In the genomic region with DNA sequence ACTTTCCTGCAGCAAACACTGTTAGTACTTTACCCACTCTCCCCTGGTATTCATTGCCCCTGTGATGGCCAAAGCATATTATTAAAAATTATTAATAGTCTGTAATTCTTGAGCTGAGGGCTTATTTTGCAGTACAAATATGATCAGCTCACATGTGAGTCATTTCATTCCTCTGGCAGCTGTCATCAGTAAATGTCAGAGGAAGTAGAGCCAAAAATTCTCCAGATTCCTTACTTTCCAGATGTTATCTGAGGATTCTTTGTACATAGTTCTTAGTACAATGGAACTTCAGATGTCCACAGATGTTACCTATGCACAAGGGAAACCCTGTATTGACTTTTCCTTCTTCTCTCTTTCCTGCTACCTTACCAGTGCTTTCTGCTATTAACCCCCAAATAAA, we compare ENCODE assay signal across 14 cellular contexts. TPM values are rescaled to one million over a fixed set of nuclear protein-coding genes. Genes with fewer than 3 reads are reported as not detected.
DNase-seq lines count a peak whose midpoint lies in the region; ATAC-seq and TF ChIP-seq lines count a peak whose summit lies in the region.
"Had no signal": no experiment of that assay in that cellular context is flagged by ENCODE, and none has a peak within 500 bp of the region (broad histone marks: within the 10 kb centered on the region; RNA-seq: fewer than 3 reads in every experiment).

No MANE protein-coding gene starts in this region.

- H3K14ac ChIP-seq in IMR-90 (replicated peaks; ENCODE audit: low read depth, low read length): peak overlapping the region; percentile 76; the same call in 1 of the 2 replicates

- H2BK120ac ChIP-seq in IMR-90 (ENCODE audit: low read depth, low read length): peak overlapping the region; percentile 96

- H3K9me3 ChIP-seq in IMR-90 (ENCODE audit: control insufficient read depth, insufficient read depth, low read length) (peaks cover 8% of the 10 kb centered on the region), prostate gland (no peaks in the 10 kb centered on the region), uterus (no peaks in the 10 kb centered on the region)

- POLR2A ChIA-PET in AG04449 (lab: Yijun Ruan, JAX) (no interaction called here), IMR-90 (lab: Charles Lee; ENCODE audit: unreplicated experiment) (no interaction called here)

- H3K79me1 ChIP-seq in IMR-90 (ENCODE audit: low read depth in 1 of 2, low read length in 2 of 2): no peaks in the 10 kb centered on the region

- H2BK5ac ChIP-seq in IMR-90 (ENCODE audit: low read depth, low read length, poor library complexity, severe bottlenecking): peak overlapping the region; percentile 100

- H2BK20ac ChIP-seq in IMR-90 (ENCODE audit: low read depth, low read length): peak overlapping the region; percentile 89

- intact Hi-C loops in IMR-90 (cut with micrococcal nuclease) (loop anchor here (1.0 to 10.0 kb wide), 6 partner anchors 62 to 632 kb away; a partner anchor contains a TSS), prostate gland (cut with DNase I) (no loop called here), uterus (cut with DNase I; ENCODE audit: low total_unique reads) (no loop called here)

- TF ChIP-seq POLR2A in IMR-90 (IDR thresholded peaks at IDR 0.05; ENCODE audit: low read depth, low read length): no peak
- TF ChIP-seq POLR2A in prostate gland (IDR thresholded peaks at IDR 0.05): no peak
- TF ChIP-seq POLR2A in uterus (IDR thresholded peaks at IDR 0.05): no peak

- CTCF ChIA-PET in AG04449 (lab: Yijun Ruan, JAX) (no interaction called here), IMR-90 (lab: Yijun Ruan, JAX) (no interaction called here)

- no peaks in the 10 kb centered on the region for H3K27me3 ChIP-seq in IMR-90 (ENCODE audit: control insufficient read depth, insufficient read depth, low read length)
- H3K27me3 ChIP-seq in kidney epithelial cell (ENCODE audit: control insufficient read depth, insufficient read depth, low read length): no peaks in the 10 kb centered on the region
- no peaks in the 10 kb centered on the region for H3K27me3 ChIP-seq in prostate gland (replicated peaks; ENCODE audit: insufficient read depth)
- no peaks in the 10 kb centered on the region for H3K27me3 ChIP-seq in uterus
- H3K27me3 ChIP-seq: tibial nerve had no signal

- H4K5ac ChIP-seq in IMR-90 (ENCODE audit: low read depth, low read length): peak overlapping the region; percentile 97; the same call in 1 of the 2 replicates

- TF ChIP-seq CTCF in AG04449 (IDR thresholded peaks at IDR 0.05; ENCODE audit: insufficient read depth, low read length, missing control alignments) (no peak), IMR-90 (conservative IDR thresholded peaks at IDR 0.05; ENCODE audit: low read depth, low read length) (no peak), cardiac fibroblast (IDR thresholded peaks at IDR 0.05; ENCODE audit: low read depth, low read length) (no peak), kidney epithelial cell (IDR thresholded peaks at IDR 0.05; ENCODE audit: insufficient read depth, low read length, poor library complexity, severe bottlenecking) (no peak), prostate gland (IDR thresholded peaks at IDR 0.05) (no peak), uterus (IDR thresholded peaks at IDR 0.05) (no peak)

- no peak overlapping the region for H2AK9ac ChIP-seq in IMR-90 (replicated peaks; ENCODE audit: low read depth, low read length, poor library complexity)

- H3K4me1 ChIP-seq in IMR-90 (ENCODE audit: control insufficient read depth, insufficient read depth, low read length) (peaks cover 13% of the 10 kb centered on the region; the same call in 1 of the 2 replicates), prostate gland (replicated peaks) (peaks cover 4% of the 10 kb centered on the region), uterus (no peaks in the 10 kb centered on the region)

- no peak overlapping the region for H3K4me2 ChIP-seq in IMR-90 (ENCODE audit: low read depth, low read length)

- peak overlapping the region; percentile 95; the same call in 1 of the 2 replicates for H2AK5ac ChIP-seq in IMR-90 (ENCODE audit: low read depth, low read length)

- H4K20me1 ChIP-seq in IMR-90 (ENCODE audit: insufficient read depth, low read length): no peaks in the 10 kb centered on the region

- peak overlapping the region; percentile 95; the same call in 1 of the 2 replicates for H3K18ac ChIP-seq in IMR-90 (ENCODE audit: low read depth, low read length)

- H3K36me3 ChIP-seq in IMR-90 (ENCODE audit: control insufficient read depth, insufficient read depth, low read length) (no peaks in the 10 kb centered on the region), kidney epithelial cell (ENCODE audit: control insufficient read depth, insufficient read depth, low read length) (no peaks in the 10 kb centered on the region), prostate gland (no peaks in the 10 kb centered on the region), uterus (no peaks in the 10 kb centered on the region)
- H3K36me3 ChIP-seq: tibial nerve had no signal

- H2BK15ac ChIP-seq in IMR-90 (ENCODE audit: low read depth, low read length): peak overlapping the region; percentile 45; the same call in 1 of the 3 replicates

- no peak overlapping the region for H3K4me3 ChIP-seq in AG04449 (ENCODE audit: low read depth, low read length)
- H3K4me3 ChIP-seq in IMR-90 (ENCODE audit: insufficient read depth, low read depth, low read length): no peak overlapping the region
- H3K4me3 ChIP-seq in cardiac fibroblast (replicated peaks in 1 of 2; ENCODE audit: low read depth in 2 of 2, low read length in 2 of 2): no peak overlapping the region
- H3K4me3 ChIP-seq in kidney epithelial cell (ENCODE audit: low read depth, low read length): no peak overlapping the region
- no peak overlapping the region for H3K4me3 ChIP-seq in prostate gland
- no peak overlapping the region for H3K4me3 ChIP-seq in uterus
- H3K4me3 ChIP-seq: tibial nerve had no signal

- peak overlapping the region; percentile 95; the same call in 1 of the 2 replicates for H3K4ac ChIP-seq in IMR-90 (ENCODE audit: low read depth, low read length)

- BruUV-seq in IMR-90 (replicated peaks; lab: Mats Ljungman, UMichigan): no TSS peak

- in situ Hi-C loops in IMR-90 (cut with MboI; ENCODE audit: low sequenced_read_pairs): no loop called here

- dilution Hi-C loops in IMR-90 (cut with HindIII; ENCODE audit: low sequenced_read_pairs, unreplicated experiment): no loop called here

- peak overlapping the region; percentile 65; the same call in 1 of the 2 replicates for H3K23ac ChIP-seq in IMR-90 (ENCODE audit: low read depth, low read length)

- no peak overlapping the region; the same call in 1 of the 2 replicates for H3K27ac ChIP-seq in IMR-90 (ENCODE audit: insufficient read depth, low read length)
- H3K27ac ChIP-seq in prostate gland: no peak overlapping the region
- no peak overlapping the region for H3K27ac ChIP-seq in uterus
- H3K27ac ChIP-seq: tibial nerve had no signal

- DNase-seq in AG04449 (ENCODE audit: low read depth, low spot score) (peak; percentile 7), IMR-90 (peak; percentile 82), cardiac fibroblast (ENCODE audit: low read depth in 2 of 2) (peak; percentile 58 to 95), kidney epithelial cell (ENCODE audit: low read depth) (peak; percentile 19), prostate gland (ENCODE audit: low spot score) (no peak), uterus (no peak), NCI-H128 (lab: John Stamatoyannopoulos, UW; ENCODE audit: unreplicated experiment) (no peak)
- no peak for DNase-seq in activated effector memory CD4-positive, alpha-beta T cell treated with anti-CD3 and anti-CD28 coated beads, Interleukin-2, amount 50 U/mL, for 16 hours
- DNase-seq: activated CD8-positive, alpha-beta memory T cell treated with anti-CD3 and anti-CD28 coated beads, Interleukin-2, amount 50 U/mL, for 4 hours; AML-193; effector CD4-positive, alpha-beta T cell; small intestine had no signal

- TF ChIP-seq RAD21 in IMR-90 (IDR thresholded peaks at IDR 0.05; ENCODE audit: low read length): no peak

- no peak overlapping the region for H2AFZ ChIP-seq in IMR-90 (replicated peaks; ENCODE audit: low read length, poor library complexity)

- peak; percentile 30 for ATAC-seq in IMR-90 (ENCODE audit: low read depth)
- ATAC-seq: Panc1 had no signal

- H3K56ac ChIP-seq in IMR-90 (ENCODE audit: extremely low read depth, insufficient read depth, low read length): peak overlapping the region; percentile 97

- H3K9ac ChIP-seq in IMR-90 (ENCODE audit: low read depth, low read length): no peak overlapping the region

- no peaks in the 10 kb centered on the region for H3K9me1 ChIP-seq in IMR-90 (ENCODE audit: insufficient read depth, low read length)

- peak overlapping the region; percentile 97 for H4K91ac ChIP-seq in IMR-90 (ENCODE audit: insufficient read depth, low read depth, low read length)

- peak overlapping the region; percentile 68 to 90 for H4K8ac ChIP-seq in IMR-90 (ENCODE audit: low read depth in 2 of 2, low read length in 2 of 2)

TF ChIP-seq in IMR-90, 13 proteins besides CTCF, POLR2A, EP300 and RAD21 (continues in another document):
- TF ChIP-seq FOS (IDR thresholded peaks at IDR 0.05; ENCODE audit: low read depth, low read length): no peak
- TF ChIP-seq BHLHE40 (IDR thresholded peaks at IDR 0.05; ENCODE audit: low read depth, low read length): no peak
- no peak for TF ChIP-seq SMC3 (IDR thresholded peaks at IDR 0.05; ENCODE audit: low read depth, low read length)

RNA-seq across cellular contexts. Expression of a gene that starts 12.5 kb away (rescaled TPM):
- total RNA-seq in IMR-90 (2012; rRNA removed) (not detected in 2 replicates), kidney epithelial cell (not detected in 2 replicates), prostate gland (not detected), uterus (not detected)
- polyA plus RNA-seq in IMR-90 (2012; rRNA removed): not detected in 2 replicates
- polyA plus RNA-seq in IMR-90 (2012; cell fraction: cytosol; rRNA removed): not detected in 2 replicates
- not detected in 2 replicates for polyA plus RNA-seq in IMR-90 (2012; cell fraction: nucleus; rRNA removed; ENCODE audit: low replicate concordance)
- total RNA-seq: tibial nerve had no signal
- polyA plus RNA-seq: small intestine had no signal

RNA-seq across cellular contexts. Expression of a gene that starts 33.7 kb away (rescaled TPM):
- under 0.01 TPM in 1 of 2 replicates, not detected in the other for total RNA-seq in IMR-90 (2012; rRNA removed)
- polyA plus RNA-seq in IMR-90 (2012; rRNA removed): not detected in 2 replicates
- polyA plus RNA-seq in IMR-90 (2012; cell fraction: cytosol; rRNA removed): not detected in 2 replicates
- polyA plus RNA-seq in IMR-90 (2012; cell fraction: nucleus; rRNA removed; ENCODE audit: low replicate concordance): 0.04 and 0.28 TPM in 2 replicates
- not detected in 2 replicates for total RNA-seq in kidney epithelial cell
- total RNA-seq in prostate gland: not detected
- not detected for total RNA-seq in uterus
- polyA plus RNA-seq: small intestine had no signal

RNA-seq across cellular contexts. Expression of a gene that starts 35.3 kb away (rescaled TPM):
- total RNA-seq in IMR-90 (2012; rRNA removed) (not detected in 2 replicates), kidney epithelial cell (not detected in 2 replicates), prostate gland (not detected), uterus (not detected)
- polyA plus RNA-seq in IMR-90 (2012; rRNA removed): not detected in 2 replicates
- not detected in 2 replicates for polyA plus RNA-seq in IMR-90 (2012; cell fraction: cytosol; rRNA removed)
- polyA plus RNA-seq in IMR-90 (2012; cell fraction: nucleus; rRNA removed; ENCODE audit: low replicate concordance): not detected in 2 replicates
- total RNA-seq: tibial nerve had no signal
- polyA plus RNA-seq: small intestine had no signal

RNA-seq across cellular contexts. Expression of a gene that starts 47.8 kb away (rescaled TPM):
- total RNA-seq in IMR-90 (2012; rRNA removed): not detected in 2 replicates
- not detected in 2 replicates for polyA plus RNA-seq in IMR-90 (2012; rRNA removed)
- polyA plus RNA-seq in IMR-90 (2012; cell fraction: cytosol; rRNA removed): not detected in 2 replicates
- 0.07 TPM in 1 of 2 replicates, not detected in the other for polyA plus RNA-seq in IMR-90 (2012; cell fraction: nucleus; rRNA removed; ENCODE audit: low replicate concordance)
- total RNA-seq in kidney epithelial cell: not detected in 2 replicates
- total RNA-seq in prostate gland: not detected
- under 1 TPM in 1 of 4 donors, not detected in 3; 0.14 TPM for total RNA-seq in uterus
- polyA plus RNA-seq: small intestine had no signal

Comparison
In these comparisons a context has a peak if more than half of its experiments do, and no peak if none do; other contexts are left out.
1. DNase-seq: peak in AG04449 (single experiment), IMR-90 (single experiment), cardiac fibroblast (2 of 2) and kidney epithelial cell (single experiment); none in prostate gland (single experiment), uterus (0 of 2), NCI-H128 (single experiment) and activated effector memory CD4-positive, alpha-beta T cell treated with anti-CD3 and anti-CD28 coated beads, Interleukin-2, amount 50 U/mL, for 16 hours (single experiment).